8 cellular contexts compared by ENCODE assay signal in the genomic region with DNA sequence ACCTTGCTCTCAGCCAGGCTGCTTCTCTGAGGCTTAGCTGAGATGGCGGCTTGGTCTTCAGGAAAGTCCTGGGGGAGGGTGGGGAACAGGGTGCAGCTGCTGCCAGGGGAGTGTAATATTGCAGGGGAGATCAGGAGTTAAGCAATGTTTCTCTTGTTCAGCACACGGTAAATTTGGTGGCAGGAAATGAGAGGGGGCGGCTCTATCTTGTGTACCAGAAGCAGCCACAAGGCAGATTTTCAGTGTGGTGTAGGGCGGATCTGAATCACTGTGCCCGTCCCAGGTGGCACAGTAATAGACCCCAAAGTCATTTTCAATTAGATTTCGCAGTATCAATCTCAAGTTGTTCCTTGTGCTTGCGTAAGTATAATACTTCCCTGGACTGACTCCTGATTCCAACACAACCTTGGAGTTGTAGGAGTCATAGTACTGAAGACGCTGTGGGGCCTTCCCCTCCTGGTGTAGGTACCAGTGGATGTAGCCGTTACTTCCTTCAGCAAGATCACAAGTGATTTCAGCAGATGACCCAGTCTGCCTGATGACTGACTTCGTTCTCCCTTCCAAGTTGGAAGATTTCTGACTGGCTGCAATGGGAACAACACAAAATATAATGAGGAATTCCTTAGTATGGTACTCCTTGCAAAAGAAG.
A peak's percentile ranks its signal among the peaks of the same experiment; 100 is the strongest.
DNase-seq lines count a peak whose midpoint lies in the region; ATAC-seq and TF ChIP-seq lines count a peak whose summit lies in the region.
"Not testable (repeated sequence)": the region's sequence is repeated elsewhere in the genome, so short reads cannot be mapped to it uniquely, and the experiment has no call there.

No MANE protein-coding gene starts in this region.

- DNase-seq in DND-41, result peak; percentile 87
- DNase-seq in T follicular helper cell (ENCODE audit: low read depth), result peak; percentile 41
- DNase-seq in activated CD8-positive, alpha-beta memory T cell treated with anti-CD3 and anti-CD28 coated beads, Interleukin-2, amount 10 ng/mL, durations not matched to agents 7 days and 5 days, result peak; percentile 79
- not testable (repeated sequence) for DNase-seq in colonic mucosa
- DNase-seq in stimulated activated CD4-positive, alpha-beta T cell treated with anti-CD3 and anti-CD28 coated beads, Interleukin-4, amount 100 ng/mL, for 1 hour, result peak; percentile 44

- CTCF ChIA-PET in activated CD8-positive, alpha-beta memory T cell treated with anti-CD3 and anti-CD28 coated beads, Interleukin-2, amount 10 ng/mL, durations not matched to agents 7 days and 5 days (lab: Charles Lee), result interaction anchor here (0.9 to 4.2 kb wide), 17 partner anchors 10 to 256 kb away, joined by 3 to 28 read pairs (median 5); no protein-coding TSS in a partner anchor

- not testable (repeated sequence) for H3K9me3 Mint-ChIP-seq in activated CD8-positive, alpha-beta memory T cell treated with anti-CD3 and anti-CD28 coated beads, Interleukin-2, amount 10 ng/mL, durations not matched to agents 7 days and 5 days (ENCODE audit: low read depth)

- H4K20me1 ChIP-seq in DND-41 (ENCODE audit: insufficient read depth, low read length), result peaks cover 11% of the 10 kb centered on the region; the same call in 1 of the 2 replicates

- H3K9me3 ChIP-seq in DND-41 (ENCODE audit: insufficient read depth, low read length, severe bottlenecking); colonic mucosa: not testable (repeated sequence)

- H3K4me3 Mint-ChIP-seq in activated CD8-positive, alpha-beta memory T cell treated with anti-CD3 and anti-CD28 coated beads, Interleukin-2, amount 10 ng/mL, durations not matched to agents 7 days and 5 days, result peak overlapping the region; percentile 86

- peak overlapping the region; percentile 49 for H3K9ac ChIP-seq in DND-41 (ENCODE audit: low read depth, low read length)
- H3K9ac ChIP-seq in colonic mucosa (ENCODE audit: low read depth in 2 of 2, low read length in 2 of 2), result not testable (repeated sequence)

- H3K4me1 Mint-ChIP-seq in activated CD8-positive, alpha-beta memory T cell treated with anti-CD3 and anti-CD28 coated beads, Interleukin-2, amount 10 ng/mL, durations not matched to agents 7 days and 5 days, result peaks cover 40% of the 10 kb centered on the region

- intact Hi-C loops in colonic mucosa (cut with DNase I), result not testable (repeated sequence)

- H3K4me2 ChIP-seq in DND-41 (ENCODE audit: insufficient read depth, low read length), result peak overlapping the region; percentile 76

- not testable (repeated sequence) for H3K27me3 ChIP-seq in DND-41 (ENCODE audit: insufficient read depth, low read length, poor library complexity); colonic mucosa

- H3K79me2 ChIP-seq in DND-41 (ENCODE audit: insufficient read depth, low read length), result peaks cover 75% of the 10 kb centered on the region

- peak overlapping the region; percentile 17 to 51; a peak in 3 of 4 replicates for H3K4me3 ChIP-seq in DND-41 (ENCODE audit: low read depth in 1 of 2, low read length in 2 of 2)
- H3K4me3 ChIP-seq in colonic mucosa, result not testable (repeated sequence)

- peak overlapping the region; percentile 70 for H2AFZ ChIP-seq in DND-41 (ENCODE audit: low read depth, low read length)

- peak; percentile 72 for ATAC-seq in DND-41 (ENCODE audit: insufficient read depth, low read depth)
- ATAC-seq in GM19043 (IDR thresholded peaks at IDR 0.05; ENCODE audit: low read depth, unreplicated experiment), result peak; percentile 34
- peak; percentile 40 for ATAC-seq in HG02763 (IDR thresholded peaks at IDR 0.05; ENCODE audit: unreplicated experiment)
- peak; percentile 34 for ATAC-seq in HG03520 (IDR thresholded peaks at IDR 0.05; ENCODE audit: unreplicated experiment)
- ATAC-seq in activated CD8-positive, alpha-beta memory T cell treated with anti-CD3 and anti-CD28 coated beads, Interleukin-2, amount 10 ng/mL, durations not matched to agents 7 days and 5 days, result peak; percentile 54

- peak overlapping the region; percentile 98 for H3K27ac Mint-ChIP-seq in activated CD8-positive, alpha-beta memory T cell treated with anti-CD3 and anti-CD28 coated beads, Interleukin-2, amount 10 ng/mL, durations not matched to agents 7 days and 5 days

- H3K4me1 ChIP-seq in DND-41 (ENCODE audit: insufficient read depth, low read length), result peaks cover 90% of the 10 kb centered on the region
- not testable (repeated sequence) for H3K4me1 ChIP-seq in colonic mucosa

- peak; percentile 1 for TF ChIP-seq CTCF in DND-41 (IDR thresholded peaks at IDR 0.05; ENCODE audit: borderline replicate concordance, extremely low read depth, low read length, poor library complexity, severe bottlenecking)
- TF ChIP-seq CTCF in colonic mucosa (IDR thresholded peaks at IDR 0.05), result not testable (repeated sequence)

- H3K27me3 Mint-ChIP-seq in activated CD8-positive, alpha-beta memory T cell treated with anti-CD3 and anti-CD28 coated beads, Interleukin-2, amount 10 ng/mL, durations not matched to agents 7 days and 5 days, result not testable (repeated sequence)

- peaks cover 37% of the 10 kb centered on the region for H3K36me3 Mint-ChIP-seq in activated CD8-positive, alpha-beta memory T cell treated with anti-CD3 and anti-CD28 coated beads, Interleukin-2, amount 10 ng/mL, durations not matched to agents 7 days and 5 days

- peak overlapping the region; percentile 98 for H3K27ac ChIP-seq in DND-41 (ENCODE audit: low read length)
- H3K27ac ChIP-seq in colonic mucosa, result peak overlapping the region; percentile 40

- H3K36me3 ChIP-seq in DND-41 (ENCODE audit: insufficient read depth, low read length), result peaks cover 12% of the 10 kb centered on the region
- H3K36me3 ChIP-seq in colonic mucosa, result not testable (repeated sequence)
